In the genomic region with DNA sequence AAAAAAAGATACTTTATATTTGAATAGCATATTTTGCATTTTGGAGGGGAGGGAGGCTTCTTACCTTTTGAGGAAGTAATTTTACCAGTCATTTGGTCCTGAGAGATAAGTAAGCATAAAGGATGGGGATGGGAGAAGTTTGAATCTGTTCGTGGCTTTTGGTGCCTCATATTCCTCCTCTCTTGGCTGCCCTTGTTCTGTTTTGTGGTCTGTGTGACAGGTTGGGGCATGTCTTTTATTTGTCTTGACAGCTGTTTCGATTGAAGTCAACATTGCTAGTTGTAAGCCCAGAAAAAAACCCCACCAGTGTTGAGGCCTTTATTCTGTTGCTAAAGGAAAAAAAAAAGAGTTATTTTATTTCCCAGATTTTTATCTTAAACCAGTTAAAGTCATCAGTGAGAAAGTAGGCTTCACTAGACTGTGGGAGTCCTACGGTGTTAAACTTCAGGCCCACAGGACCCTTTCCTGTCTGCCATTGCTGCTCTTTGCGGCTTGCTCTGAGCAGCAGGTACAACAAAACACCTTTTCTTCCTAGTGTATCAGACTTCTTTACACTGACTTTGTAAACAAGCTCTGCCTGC, we compare ENCODE assay signal across 1 cellular context.
TF ChIP-seq lines count a peak whose summit lies in the region.

No MANE protein-coding gene starts in this region.

TF ChIP-seq in GM12891, 5 proteins besides CTCF, POLR2A, EP300 and RAD21:
- TF ChIP-seq TAF1 (IDR thresholded peaks at IDR 0.05; ENCODE audit: low read depth, low read length) (no peak), SPI1 (IDR thresholded peaks at IDR 0.05; ENCODE audit: low read depth, low read length) (0 out of 2 replicates have a peak, but pooled peaks have one; percentile 13)
